ENCODE assay signal across 17 cellular contexts in the genomic region with DNA sequence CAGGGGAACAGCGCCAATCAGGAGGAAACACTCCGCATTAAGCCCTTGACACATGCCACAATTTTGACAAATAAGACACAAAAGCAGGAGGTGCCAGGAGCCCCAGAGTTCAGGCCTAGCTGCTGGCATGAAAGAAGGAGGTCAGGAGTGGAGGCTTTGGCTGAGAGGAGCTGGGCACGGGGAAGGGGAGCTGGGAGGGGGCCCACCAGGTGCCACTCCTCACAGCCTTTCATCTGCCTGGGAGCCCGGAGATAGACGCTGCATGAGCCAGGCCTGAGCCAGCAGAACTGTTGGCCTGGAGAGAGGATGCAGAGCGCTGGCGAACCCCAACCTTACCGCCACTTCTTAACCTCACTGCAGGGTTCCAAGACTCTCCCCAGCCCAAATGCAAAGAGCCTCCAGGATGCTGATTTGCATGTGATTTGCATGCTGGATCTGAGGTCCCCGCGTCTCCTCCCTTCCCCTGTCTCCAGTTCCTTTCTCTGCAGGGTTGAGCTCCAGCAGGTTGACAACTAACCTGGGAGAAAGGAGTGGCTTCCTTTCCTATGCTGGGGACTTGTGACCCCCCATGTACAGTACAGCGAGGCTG.
A peak's percentile ranks its signal among the peaks of the same experiment; 100 is the strongest.
DNase-seq lines count a peak whose midpoint lies in the region; ATAC-seq, FAIRE-seq and TF ChIP-seq lines count a peak whose summit lies in the region.
"Had no signal": no experiment of that assay in that cellular context is flagged by ENCODE, and none has a peak within 500 bp of the region (broad histone marks: within the 10 kb centered on the region; RNA-seq: fewer than 3 reads in every experiment).

No MANE protein-coding gene starts in this region.

- H3K4me1 ChIP-seq in HepG2 (ENCODE audit: insufficient read depth, low read length): peaks cover 65% of the 10 kb centered on the region
- no peaks in the 10 kb centered on the region for H3K4me1 ChIP-seq in right lobe of liver

- 0 out of 2 replicates have a peak, but pooled peaks cover under 1% of the 10 kb centered on the region for H3K9me3 ChIP-seq in HepG2 (ENCODE audit: low read length)
- H3K9me3 ChIP-seq in right lobe of liver: no peaks in the 10 kb centered on the region

- peak overlapping the region; percentile 60 for H3K4me2 ChIP-seq in HepG2 (ENCODE audit: low read depth, low read length)

- no peak overlapping the region for H2AFZ ChIP-seq in HepG2 (ENCODE audit: low read length)

- TF ChIP-seq EP300 in HepG2 (IDR thresholded peaks at IDR 0.05; ENCODE audit: low read depth in 2 of 2, low read length in 2 of 2) (no peak), HepG2 (CRISPR knock-in tag; IDR thresholded peaks at IDR 0.05; ENCODE audit: borderline replicate concordance) (no peak)

- TF ChIP-seq CTCF in HepG2 (CRISPR knock-in tag; IDR thresholded peaks at IDR 0.05) (no peak), right lobe of liver (IDR thresholded peaks at IDR 0.05) (no peak)

- no peaks in the 10 kb centered on the region for H4K20me1 ChIP-seq in HepG2 (ENCODE audit: insufficient read depth, low read length)

- no peak for TF ChIP-seq RAD21 in HepG2 (CRISPR knock-in tag; IDR thresholded peaks at IDR 0.05)

- no TSS peak for BruUV-seq in HepG2 (replicated peaks; lab: Mats Ljungman, UMichigan)

- H3K4me3 ChIP-seq in HepG2 (replicated peaks in 1 of 3; ENCODE audit: insufficient read depth in 1 of 3, low read depth in 2 of 3, low read length in 3 of 3) (peak overlapping the region in 1 of 3 experiments; percentile 25; a peak in 1 of 6 replicates), right lobe of liver (no peak overlapping the region)

- TF ChIP-seq POLR2A in HepG2 (IDR thresholded peaks at IDR 0.05; ENCODE audit: insufficient read depth in 1 of 2, low read depth in 2 of 2, low read length in 2 of 2): no peak
- no peak for TF ChIP-seq POLR2A in right lobe of liver (IDR thresholded peaks at IDR 0.05)

- H3K36me3 ChIP-seq in HepG2 (replicated peaks in 1 of 2; ENCODE audit: control insufficient read depth in 1 of 2, insufficient read depth in 2 of 2, low read length in 2 of 2): no peaks in the 10 kb centered on the region
- H3K36me3 ChIP-seq in right lobe of liver: no peaks in the 10 kb centered on the region

- DNase-seq in HepG2 (ENCODE audit: low spot score) (no peak), right lobe of liver (no peak), NCI-H2107 treated with DMSO at 0.1 percent for 48 hours (lab: John Stamatoyannopoulos, UW; ENCODE audit: unreplicated experiment) (peak; percentile 84), cerebellum (ENCODE audit: low spot score) (peak; percentile 23), kidney tubule cell (ENCODE audit: low spot score) (no peak)
- DNase-seq: ACHN; CD4-positive, CD25-positive, alpha-beta regulatory T cell; DMS79; Karpas-422; MM.1S; NCI-H1694; NCI-H2171 treated with DMSO at 0.1 percent for 48 hours; NCI-H524 treated with DMSO at 0.1 percent for 48 hours had no signal

- intact Hi-C loops in HepG2 (cut with micrococcal nuclease; ENCODE audit: unreplicated experiment) (no loop called here), right lobe of liver (cut with DNase I) (no loop called here)

- CTCF ChIA-PET in HepG2 (lab: Yijun Ruan, JAX; ENCODE audit: low intra/inter-chr PET ratio, low total read pairs): no interaction called here

- WGBS in HepG2 (ENCODE audit: low lambda C conversion rate): 54% methylated on average over 11 of the region's 11 CpGs
- 100% methylated on average over 2 of the region's 11 CpGs for WGBS in right lobe of liver (ENCODE audit: insufficient coverage, low coverage, low lambda C conversion rate, missing lambda C conversion rate)

- no peak overlapping the region for H3K27ac ChIP-seq in HepG2 (ENCODE audit: extremely low read length, insufficient read depth, low read length)
- H3K27ac ChIP-seq in right lobe of liver: no peak overlapping the region

- POLR2A ChIA-PET in HepG2 (lab: Yijun Ruan, JAX): interaction anchor here (1.4 kb wide), 1 partner anchor 28 kb away, joined by 3 read pairs; no protein-coding TSS in a partner anchor

- in situ Hi-C loops in HepG2 (cut with HindIII; ENCODE audit: extremely low pct_ligation_motif_present, low pct_unique_long_range_greater_than_20kb): loop anchor here (25.0 kb wide), 1 partner anchor 653 kb away; a partner anchor contains a TSS

- H3K9ac ChIP-seq in HepG2 (ENCODE audit: insufficient read depth, low read depth, low read length): no peak overlapping the region

- no peak for FAIRE-seq in HepG2 (lab: Jason Lieb, UNC)
- FAIRE-seq: G401.6, GM12891 had no signal

- peaks cover 2 to 20% of the 10 kb centered on the region in 2 experiments; a peak in 4 of 5 replicates for H3K27me3 ChIP-seq in HepG2 (ENCODE audit: control insufficient read depth in 1 of 2, insufficient read depth in 2 of 2, low read length in 2 of 2)
- no peaks in the 10 kb centered on the region for H3K27me3 ChIP-seq in right lobe of liver

- peak; percentile 58 for ATAC-seq in HepG2
- no peak for ATAC-seq in right lobe of liver
- no peak for ATAC-seq in HG03139 (IDR thresholded peaks at IDR 0.05; ENCODE audit: unreplicated experiment)
- no peak for ATAC-seq in GM21723 (IDR thresholded peaks at IDR 0.05; ENCODE audit: unreplicated experiment)

- H3K79me2 ChIP-seq in HepG2 (ENCODE audit: insufficient read depth, low read length): no peaks in the 10 kb centered on the region

TF ChIP-seq in HepG2, 621 proteins besides CTCF, POLR2A, EP300 and RAD21 (continues in another document):
- TF ChIP-seq EHMT2 (IDR thresholded peaks at IDR 0.05; ENCODE audit: borderline replicate concordance, low read depth, low read length) (no peak), TGIF2 (CRISPR knock-in tag; IDR thresholded peaks at IDR 0.05) (no peak), ZMAT3 (CRISPR knock-in tag; conservative IDR thresholded peaks at IDR 0.05) (no peak), TAF1 (CRISPR knock-in tag; IDR thresholded peaks at IDR 0.05) (no peak), MZF1 (CRISPR knock-in tag; IDR thresholded peaks at IDR 0.05; ENCODE audit: borderline replicate concordance) (0 out of 2 replicates have a peak, but pooled peaks have one; percentile 69), REL (CRISPR knock-in tag; conservative IDR thresholded peaks at IDR 0.05) (no peak)
- TF ChIP-seq, protein P1, sequence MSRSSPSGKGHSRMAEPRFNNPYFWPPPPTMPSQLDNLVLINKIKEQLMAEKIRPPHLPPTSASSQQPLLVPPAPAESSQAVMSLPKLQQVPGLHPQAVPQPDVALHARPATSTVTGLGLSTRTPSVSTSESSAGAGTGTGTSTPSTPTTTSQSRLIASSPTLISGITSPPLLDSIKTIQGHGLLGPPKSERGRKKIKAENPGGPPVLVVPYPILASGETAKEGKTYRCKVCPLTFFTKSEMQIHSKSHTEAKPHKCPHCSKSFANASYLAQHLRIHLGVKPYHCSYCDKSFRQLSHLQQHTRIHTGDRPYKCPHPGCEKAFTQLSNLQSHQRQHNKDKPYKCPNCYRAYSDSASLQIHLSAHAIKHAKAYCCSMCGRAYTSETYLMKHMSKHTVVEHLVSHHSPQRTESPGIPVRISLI (CRISPR knock-in tag; IDR thresholded peaks at IDR 0.05; ENCODE audit: borderline replicate concordance): no peak
- TF ChIP-seq, protein P2, sequence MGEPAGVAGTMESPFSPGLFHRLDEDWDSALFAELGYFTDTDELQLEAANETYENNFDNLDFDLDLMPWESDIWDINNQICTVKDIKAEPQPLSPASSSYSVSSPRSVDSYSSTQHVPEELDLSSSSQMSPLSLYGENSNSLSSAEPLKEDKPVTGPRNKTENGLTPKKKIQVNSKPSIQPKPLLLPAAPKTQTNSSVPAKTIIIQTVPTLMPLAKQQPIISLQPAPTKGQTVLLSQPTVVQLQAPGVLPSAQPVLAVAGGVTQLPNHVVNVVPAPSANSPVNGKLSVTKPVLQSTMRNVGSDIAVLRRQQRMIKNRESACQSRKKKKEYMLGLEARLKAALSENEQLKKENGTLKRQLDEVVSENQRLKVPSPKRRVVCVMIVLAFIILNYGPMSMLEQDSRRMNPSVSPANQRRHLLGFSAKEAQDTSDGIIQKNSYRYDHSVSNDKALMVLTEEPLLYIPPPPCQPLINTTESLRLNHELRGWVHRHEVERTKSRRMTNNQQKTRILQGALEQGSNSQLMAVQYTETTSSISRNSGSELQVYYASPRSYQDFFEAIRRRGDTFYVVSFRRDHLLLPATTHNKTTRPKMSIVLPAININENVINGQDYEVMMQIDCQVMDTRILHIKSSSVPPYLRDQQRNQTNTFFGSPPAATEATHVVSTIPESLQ (CRISPR knock-in tag; conservative IDR thresholded peaks at IDR 0.05): no peak
- TF ChIP-seq, protein P3, sequence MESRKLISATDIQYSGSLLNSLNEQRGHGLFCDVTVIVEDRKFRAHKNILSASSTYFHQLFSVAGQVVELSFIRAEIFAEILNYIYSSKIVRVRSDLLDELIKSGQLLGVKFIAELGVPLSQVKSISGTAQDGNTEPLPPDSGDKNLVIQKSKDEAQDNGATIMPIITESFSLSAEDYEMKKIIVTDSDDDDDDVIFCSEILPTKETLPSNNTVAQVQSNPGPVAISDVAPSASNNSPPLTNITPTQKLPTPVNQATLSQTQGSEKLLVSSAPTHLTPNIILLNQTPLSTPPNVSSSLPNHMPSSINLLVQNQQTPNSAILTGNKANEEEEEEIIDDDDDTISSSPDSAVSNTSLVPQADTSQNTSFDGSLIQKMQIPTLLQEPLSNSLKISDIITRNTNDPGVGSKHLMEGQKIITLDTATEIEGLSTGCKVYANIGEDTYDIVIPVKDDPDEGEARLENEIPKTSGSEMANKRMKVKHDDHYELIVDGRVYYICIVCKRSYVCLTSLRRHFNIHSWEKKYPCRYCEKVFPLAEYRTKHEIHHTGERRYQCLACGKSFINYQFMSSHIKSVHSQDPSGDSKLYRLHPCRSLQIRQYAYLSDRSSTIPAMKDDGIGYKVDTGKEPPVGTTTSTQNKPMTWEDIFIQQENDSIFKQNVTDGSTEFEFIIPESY (CRISPR knock-in tag; IDR thresholded peaks at IDR 0.05): no peak

Comparison
In these comparisons a context has a peak if more than half of its experiments do, and no peak if none do; other contexts are left out.
1. DNase-seq: peak in NCI-H2107 treated with DMSO at 0.1 percent for 48 hours (single experiment) and cerebellum (single experiment); none in HepG2 (single experiment), right lobe of liver (0 of 3) and kidney tubule cell (single experiment).